20 cellular contexts compared by ENCODE assay signal in the genomic region with DNA sequence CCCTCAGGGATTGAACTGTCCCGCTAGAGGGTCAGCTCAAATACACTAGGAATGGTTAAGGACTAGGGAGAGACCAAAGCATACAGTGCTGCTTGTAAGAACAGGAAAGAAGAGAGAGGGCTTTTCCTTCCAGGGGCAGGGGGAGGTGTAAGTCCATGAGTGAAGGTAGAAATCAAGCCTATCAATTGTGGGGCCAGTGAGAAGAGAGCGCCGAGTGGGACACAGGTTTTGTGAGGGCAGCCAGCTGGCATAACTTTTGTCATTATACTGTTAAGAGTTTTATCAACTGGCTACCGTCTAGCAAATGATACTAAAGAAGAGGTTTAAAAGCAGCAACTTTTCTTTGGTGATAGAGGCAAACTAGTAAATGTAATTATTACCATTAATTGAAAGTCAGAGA.
"Had no signal": no experiment of that assay in that cellular context is flagged by ENCODE, and none has a peak within 500 bp of the region (broad histone marks: within the 10 kb centered on the region; RNA-seq: fewer than 3 reads in every experiment).

No MANE protein-coding gene starts in this region.

- H3K36me3 Mint-ChIP-seq: immature natural killer cell; natural killer cell treated with Interleukin-12 subunit alpha and Interleukin-12 subunit beta and Interleukin-15 and Interleukin-18, amount 100 ng/mL, for 72 hours; stimulated activated naive B cell treated with anti-CD40 and anti-IgM and Interleukin-4, amounts not matched to agents 10 μg/mL and 1 μg/mL and 100 μg/mL, for 72 hours had no signal

- DNase-seq: effector memory CD4-positive, alpha-beta T cell; esophagus squamous epithelium; foreskin fibroblast; immature natural killer cell; left ventricle myocardium inferior; mesenchymal stem cell; midbrain; ovary; right cardiac atrium; stimulated activated CD4-positive, alpha-beta T cell treated with anti-CD3 and anti-CD28 coated beads, Interleukin-2, amount 100 ng/mL, for 24 hours; stimulated activated CD4-positive, alpha-beta T cell treated with anti-CD3 and anti-CD28 coated beads, Interleukin-4, amount 100 ng/mL, for 4 hours; stimulated activated naive B cell treated with anti-CD40 and anti-IgM and Interleukin-4, amounts not matched to agents 10 μg/mL and 1 μg/mL and 100 μg/mL, for 72 hours; stimulated activated naive CD8-positive, alpha-beta T cell treated with anti-CD3 and anti-CD28 coated beads, Interleukin-15, amount 100 ng/mL, for 72 hours; testis; transverse colon had no signal

- H3K36me3 ChIP-seq: neutrophil, ovary, transverse colon had no signal

- H3K4me1 ChIP-seq: transverse colon had no signal

- H3K27me3 Mint-ChIP-seq: central memory CD8-positive, alpha-beta T cell; stimulated activated naive CD8-positive, alpha-beta T cell treated with anti-CD3 and anti-CD28 coated beads, Interleukin-15, amount 100 ng/mL, for 72 hours had no signal

- H3K27me3 ChIP-seq: esophagus squamous epithelium, neutrophil, ovary, testis, transverse colon had no signal

- H3K9me3 ChIP-seq: esophagus squamous epithelium, left ventricle myocardium inferior, neutrophil, ovary, testis, transverse colon had no signal

- H3K27ac ChIP-seq: esophagus squamous epithelium, left ventricle myocardium inferior, neutrophil, ovary, testis, transverse colon had no signal

- H3K4me3 ChIP-seq: esophagus squamous epithelium, left ventricle myocardium inferior, lung, ovary, testis, transverse colon had no signal

- H3K27ac Mint-ChIP-seq: immature natural killer cell; natural killer cell treated with Interleukin-12 subunit alpha and Interleukin-12 subunit beta and Interleukin-15 and Interleukin-18, amount 100 ng/mL, for 72 hours; stimulated activated naive B cell treated with anti-CD40 and anti-IgM and Interleukin-4, amounts not matched to agents 10 μg/mL and 1 μg/mL and 100 μg/mL, for 72 hours; stimulated activated naive CD8-positive, alpha-beta T cell treated with anti-CD3 and anti-CD28 coated beads, Interleukin-15, amount 100 ng/mL, for 72 hours had no signal

- H3K4me3 Mint-ChIP-seq: central memory CD8-positive, alpha-beta T cell; immature natural killer cell; natural killer cell treated with Interleukin-12 subunit alpha and Interleukin-12 subunit beta and Interleukin-15 and Interleukin-18, amount 100 ng/mL, for 72 hours; stimulated activated naive B cell treated with anti-CD40 and anti-IgM and Interleukin-4, amounts not matched to agents 10 μg/mL and 1 μg/mL and 100 μg/mL, for 72 hours; stimulated activated naive CD8-positive, alpha-beta T cell treated with anti-CD3 and anti-CD28 coated beads, Interleukin-15, amount 100 ng/mL, for 72 hours had no signal

- H3K4me1 Mint-ChIP-seq: central memory CD8-positive, alpha-beta T cell; immature natural killer cell; stimulated activated naive B cell treated with anti-CD40 and anti-IgM and Interleukin-4, amounts not matched to agents 10 μg/mL and 1 μg/mL and 100 μg/mL, for 72 hours; stimulated activated naive CD8-positive, alpha-beta T cell treated with anti-CD3 and anti-CD28 coated beads, Interleukin-15, amount 100 ng/mL, for 72 hours had no signal

- FAIRE-seq: keratinocyte had no signal

- H3K9me3 Mint-ChIP-seq: central memory CD8-positive, alpha-beta T cell; immature natural killer cell; natural killer cell treated with Interleukin-12 subunit alpha and Interleukin-12 subunit beta and Interleukin-15 and Interleukin-18, amount 100 ng/mL, for 72 hours; stimulated activated naive B cell treated with anti-CD40 and anti-IgM and Interleukin-4, amounts not matched to agents 10 μg/mL and 1 μg/mL and 100 μg/mL, for 72 hours; stimulated activated naive CD8-positive, alpha-beta T cell treated with anti-CD3 and anti-CD28 coated beads, Interleukin-15, amount 100 ng/mL, for 72 hours had no signal
